26 cellular contexts compared by ENCODE assay signal in genomic region chr16:21224800-21225199, GRCh38. TPM values are rescaled to one million over a fixed set of nuclear protein-coding genes. Genes with fewer than 3 reads are reported as not detected.
"Had no signal": no experiment of that assay in that cellular context is flagged by ENCODE, and none has a peak within 500 bp of the region (broad histone marks: within the 10 kb centered on the region; RNA-seq: fewer than 3 reads in every experiment).

No MANE protein-coding gene starts in this region.

- H3K36me3 Mint-ChIP-seq: natural killer cell treated with Interleukin-12 subunit alpha and Interleukin-12 subunit beta and Interleukin-15 and Interleukin-18, amount 100 ng/mL, for 72 hours; neural progenitor cell had no signal

- H3K9me3 Mint-ChIP-seq: natural killer cell treated with Interleukin-12 subunit alpha and Interleukin-12 subunit beta and Interleukin-15 and Interleukin-18, amount 100 ng/mL, for 72 hours; stimulated activated naive CD8-positive, alpha-beta T cell treated with anti-CD3 and anti-CD28 coated beads, Interleukin-15, Interleukin-2, amounts not matched to agents 100 ng/mL and 50 ng/mL, for 24 hours had no signal

- H3K27ac Mint-ChIP-seq: endodermal cell; natural killer cell treated with Interleukin-12 subunit alpha and Interleukin-12 subunit beta and Interleukin-15 and Interleukin-18, amount 100 ng/mL, for 72 hours; neural progenitor cell; progenitor cell of endocrine pancreas; stimulated activated naive CD8-positive, alpha-beta T cell treated with anti-CD3 and anti-CD28 coated beads, Interleukin-15, Interleukin-2, amounts not matched to agents 100 ng/mL and 50 ng/mL, for 24 hours had no signal

- H3K4me3 Mint-ChIP-seq: endodermal cell; natural killer cell treated with Interleukin-12 subunit alpha and Interleukin-12 subunit beta and Interleukin-15 and Interleukin-18, amount 100 ng/mL, for 72 hours; neural progenitor cell; stimulated activated naive CD8-positive, alpha-beta T cell treated with anti-CD3 and anti-CD28 coated beads, Interleukin-15, Interleukin-2, amounts not matched to agents 100 ng/mL and 50 ng/mL, for 24 hours had no signal

- DNase-seq: effector CD4-positive, alpha-beta T cell; endodermal cell; heart left ventricle; hippocampal formation; left colon; left ventricle myocardium superior; mesenchymal stem cell; midbrain; occipital lobe; pancreas; right cardiac atrium; small intestine; stimulated activated CD4-positive, alpha-beta T cell treated with anti-CD3 and anti-CD28 coated beads, Interleukin-12 subunit alpha, Interleukin-12 subunit beta, amount 100 ng/mL, for 4 hours; testis; transverse colon had no signal

- ATAC-seq: heart left ventricle; left colon; left ventricle myocardium superior; natural killer cell treated with Interleukin-12 subunit alpha and Interleukin-12 subunit beta and Interleukin-15 and Interleukin-18, amount 100 ng/mL, for 72 hours; pancreas; right cardiac atrium had no signal

- H3K27me3 Mint-ChIP-seq: progenitor cell of endocrine pancreas had no signal

RNA-seq across cellular contexts. Expression of gene ANKS4B, which starts 8.7 kb away (rescaled TPM):
- total RNA-seq: dermis microvascular lymphatic vessel endothelial cell; endothelial cell of umbilical vein; fibroblast of lung; glomerular endothelial cell; heart left ventricle; kidney epithelial cell; left ventricle myocardium superior; natural killer cell treated with Interleukin-12 subunit alpha and Interleukin-12 subunit beta and Interleukin-15 and Interleukin-18, amount 100 ng/mL, for 72 hours; occipital lobe; right cardiac atrium; subcutaneous adipose tissue had no signal

RNA-seq across cellular contexts. Expression of gene ZP2, which starts 13.4 kb away (rescaled TPM):
- total RNA-seq: dermis microvascular lymphatic vessel endothelial cell; endodermal cell; endothelial cell of umbilical vein; fibroblast of lung; frontal cortex; glomerular endothelial cell; heart left ventricle; kidney epithelial cell; left ventricle myocardium superior; natural killer cell treated with Interleukin-12 subunit alpha and Interleukin-12 subunit beta and Interleukin-15 and Interleukin-18, amount 100 ng/mL, for 72 hours; occipital lobe; pancreas; progenitor cell of endocrine pancreas; right cardiac atrium; subcutaneous adipose tissue had no signal

RNA-seq across cellular contexts. Expression of gene CRYM, which starts 53.3 kb away (rescaled TPM):
- total RNA-seq: endothelial cell of umbilical vein; natural killer cell treated with Interleukin-12 subunit alpha and Interleukin-12 subunit beta and Interleukin-15 and Interleukin-18, amount 100 ng/mL, for 72 hours had no signal
